In the genomic region with DNA sequence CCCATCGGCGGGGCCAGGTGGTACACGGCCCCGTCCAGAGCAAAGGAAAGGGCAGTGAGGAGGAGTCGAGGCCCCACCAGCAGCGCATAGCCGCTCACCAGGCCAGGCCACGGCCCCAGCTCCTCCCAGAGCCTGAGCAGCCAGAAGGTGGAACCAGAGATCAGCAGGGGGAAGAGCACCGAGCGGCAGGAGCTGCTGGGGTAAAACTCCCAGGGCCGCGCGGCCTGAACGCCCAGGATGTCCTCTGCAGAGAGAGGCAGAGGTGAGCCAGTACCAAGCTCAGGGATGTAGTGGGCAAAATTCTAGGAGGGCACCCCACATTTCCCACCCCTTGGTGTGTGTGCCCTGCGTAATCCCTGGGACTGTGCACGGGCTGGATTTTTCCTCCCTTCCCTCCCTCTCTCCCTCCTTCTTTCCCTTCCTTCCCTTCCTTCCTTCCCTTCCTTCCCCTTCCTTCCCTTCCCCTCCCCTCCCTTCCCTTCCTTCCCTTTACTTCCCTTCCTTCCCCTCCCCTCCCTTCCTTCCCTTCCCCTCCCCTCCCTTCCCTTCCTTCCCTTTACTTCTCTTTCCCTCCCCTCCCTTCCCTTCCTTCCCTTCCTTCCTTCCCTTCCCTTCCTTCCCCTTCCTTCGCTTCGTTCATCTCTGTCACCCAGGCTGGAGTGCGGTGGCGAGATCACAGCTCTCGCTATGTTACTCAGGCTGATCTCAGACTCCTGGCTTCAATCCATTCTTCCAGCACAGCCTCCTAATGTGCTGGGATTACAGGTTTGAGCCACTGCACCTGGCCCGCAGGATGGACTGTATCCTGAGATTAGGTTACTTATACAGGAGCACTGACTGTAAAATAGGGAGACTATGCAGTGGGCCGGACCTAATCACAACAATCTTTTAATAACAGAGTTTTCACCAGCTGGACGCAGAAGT, we compare ENCODE assay signal across 10 cellular contexts. TPM values are rescaled to one million over a fixed set of nuclear protein-coding genes. Genes with fewer than 3 reads are reported as not detected.
DNase-seq lines count a peak whose midpoint lies in the region; ATAC-seq and TF ChIP-seq lines count a peak whose summit lies in the region.
"Had no signal": no experiment of that assay in that cellular context is flagged by ENCODE, and none has a peak within 500 bp of the region (broad histone marks: within the 10 kb centered on the region; RNA-seq: fewer than 3 reads in every experiment).

No MANE protein-coding gene starts in this region.

- TF ChIP-seq CTCF in activated CD8-positive, alpha-beta T cell treated with anti-CD3 and anti-CD28 coated beads for 36 hours (IDR thresholded peaks at IDR 0.05): no peak

- peak; percentile 20 for ATAC-seq in activated CD8-positive, alpha-beta T cell treated with anti-CD3 and anti-CD28 coated beads for 36 hours
- no peak for ATAC-seq in HG03432 (IDR thresholded peaks at IDR 0.05; ENCODE audit: unreplicated experiment)
- no peak for ATAC-seq in HG02870 (IDR thresholded peaks at IDR 0.05; ENCODE audit: unreplicated experiment)

- no peak overlapping the region for H3K27ac Mint-ChIP-seq in activated CD8-positive, alpha-beta T cell treated with anti-CD3 and anti-CD28 coated beads for 36 hours
- H3K27ac Mint-ChIP-seq: activated naive CD4-positive, alpha-beta T cell treated with anti-CD3 and anti-CD28 coated beads, Interleukin-2, amount 10 ng/mL, durations not matched to agents 7 days and 5 days had no signal

- CTCF ChIA-PET in HEK293T (lab: Yijun Ruan, JAX): no interaction called here
- CTCF ChIA-PET in activated CD8-positive, alpha-beta T cell treated with anti-CD3 and anti-CD28 coated beads for 36 hours (lab: Charles Lee): interaction anchor here (1.3 kb wide), 1 partner anchor 81 kb away, joined by 3 read pairs; no protein-coding TSS in a partner anchor

- POLR2A ChIA-PET in HEK293T (lab: Yijun Ruan, JAX): no interaction called here
- POLR2A ChIA-PET in activated CD8-positive, alpha-beta T cell treated with anti-CD3 and anti-CD28 coated beads for 36 hours (lab: Charles Lee): interaction anchor here (0.6 kb wide), 1 partner anchor 912 kb away, joined by 4 read pairs; no protein-coding TSS in a partner anchor

- no peak overlapping the region for H3K4me3 Mint-ChIP-seq in activated CD8-positive, alpha-beta T cell treated with anti-CD3 and anti-CD28 coated beads for 36 hours
- H3K4me3 Mint-ChIP-seq: activated naive CD4-positive, alpha-beta T cell treated with anti-CD3 and anti-CD28 coated beads, Interleukin-2, amount 10 ng/mL, durations not matched to agents 7 days and 5 days had no signal

- peaks cover 13% of the 10 kb centered on the region for H3K4me1 Mint-ChIP-seq in activated CD8-positive, alpha-beta T cell treated with anti-CD3 and anti-CD28 coated beads for 36 hours (ENCODE audit: low read depth)

- no peaks in the 10 kb centered on the region for H3K27me3 Mint-ChIP-seq in activated CD8-positive, alpha-beta T cell treated with anti-CD3 and anti-CD28 coated beads for 36 hours

- H3K9me3 Mint-ChIP-seq in activated CD8-positive, alpha-beta T cell treated with anti-CD3 and anti-CD28 coated beads for 36 hours: no peaks in the 10 kb centered on the region
- H3K9me3 Mint-ChIP-seq: activated naive CD4-positive, alpha-beta T cell treated with anti-CD3 and anti-CD28 coated beads, Interleukin-2, amount 10 ng/mL, durations not matched to agents 7 days and 5 days had no signal

- DNase-seq in COLO668 (lab: John Stamatoyannopoulos, UW; ENCODE audit: unreplicated experiment) (peak; percentile 24), HEK293T (ENCODE audit: extremely low spot score) (peak; percentile 21), left kidney (ENCODE audit: low read depth, low spot score) (peak; percentile 58), NCI-H2196 (lab: John Stamatoyannopoulos, UW; ENCODE audit: unreplicated experiment) (no peak), substantia nigra (lab: John Stamatoyannopoulos, UW) (no peak)
- DNase-seq in activated CD8-positive, alpha-beta T cell treated with anti-CD3 and anti-CD28 coated beads for 36 hours: no peak
- DNase-seq: activated naive CD4-positive, alpha-beta T cell treated with anti-CD3 and anti-CD28 coated beads, Interleukin-2, amount 10 ng/mL, durations not matched to agents 7 days and 5 days had no signal

- peaks cover 5% of the 10 kb centered on the region for H3K36me3 Mint-ChIP-seq in activated CD8-positive, alpha-beta T cell treated with anti-CD3 and anti-CD28 coated beads for 36 hours (ENCODE audit: low read depth)

- intact Hi-C loops in activated CD8-positive, alpha-beta T cell treated with anti-CD3 and anti-CD28 coated beads for 36 hours (cut with micrococcal nuclease): loop anchor here (10.0 kb wide), 1 partner anchor 114 kb away; no protein-coding TSS in a partner anchor

- H3K27ac ChIP-seq in substantia nigra (ENCODE audit: low read depth, low read length, poor library complexity, severe bottlenecking): no peak overlapping the region
- H3K27ac ChIP-seq: thoracic aorta had no signal

TF ChIP-seq in HEK293T, 16 proteins besides CTCF, POLR2A, EP300 and RAD21:
- TF ChIP-seq SUZ12 (IDR thresholded peaks at IDR 0.05): no peak

RNA-seq across cellular contexts. Expression of gene NCBP2, which starts 6.4 kb away (rescaled TPM):
- total RNA-seq in activated CD8-positive, alpha-beta T cell treated with anti-CD3 and anti-CD28 coated beads for 36 hours: 100 to 1,000 TPM; 107 to 111 TPM

RNA-seq across cellular contexts. Expression of gene PIGZ, which starts 19.9 kb away (rescaled TPM):
- under 1 TPM; 0.27 to 0.76 TPM for total RNA-seq in activated CD8-positive, alpha-beta T cell treated with anti-CD3 and anti-CD28 coated beads for 36 hours

Comparison
In these comparisons a context has a peak if more than half of its experiments do, and no peak if none do; other contexts are left out.
1. DNase-seq: peak in COLO668 (single experiment), HEK293T (single experiment) and left kidney (single experiment); none in activated CD8-positive, alpha-beta T cell treated with anti-CD3 and anti-CD28 coated beads for 36 hours (single experiment), NCI-H2196 (single experiment) and substantia nigra (0 of 49).